Comparison of ENCODE assay signal across 8 cellular contexts in the genomic region with DNA sequence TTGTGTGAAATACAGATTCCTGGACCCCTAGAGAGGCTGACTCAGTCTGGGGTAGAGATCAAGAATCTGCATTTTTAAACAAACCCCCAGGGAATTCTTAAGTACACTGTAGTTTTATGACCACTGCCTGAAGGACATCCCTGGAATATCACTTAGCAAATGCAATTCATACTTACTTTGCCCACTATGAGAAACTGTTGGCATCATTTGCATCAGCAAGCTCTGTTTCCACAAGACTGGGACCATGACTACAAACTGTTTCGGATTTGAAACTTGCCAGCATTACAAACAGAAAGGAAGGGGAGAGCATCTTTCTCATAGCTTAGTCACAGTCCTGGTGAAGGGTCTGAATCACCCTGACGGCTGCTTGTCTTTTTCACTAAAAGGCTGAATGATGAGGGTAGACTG.
DNase-seq lines count a peak whose midpoint lies in the region; ATAC-seq and TF ChIP-seq lines count a peak whose summit lies in the region.

No MANE protein-coding gene starts in this region.

- H3K4me1 ChIP-seq in BE2C = no peaks in the 10 kb centered on the region
- H3K4me1 ChIP-seq in gastrocnemius medialis = peaks cover 10 to 25% of the 10 kb centered on the region in 2 donors

- peak overlapping the region; percentile 59 for H3K27ac Mint-ChIP-seq in activated naive CD4-positive, alpha-beta T cell treated with anti-CD3 and anti-CD28 coated beads for 36 hours

- peak; percentile 65 for DNase-seq in AG09319 (ENCODE audit: extremely low read depth, low read depth)
- DNase-seq in activated naive CD4-positive, alpha-beta T cell treated with anti-CD3 and anti-CD28 coated beads for 36 hours = peak; percentile 70
- peak; percentile 17 for DNase-seq in medulla oblongata (ENCODE audit: extremely low spot score)
- no peak for DNase-seq in caudate nucleus (lab: John Stamatoyannopoulos, UW)
- no peak for DNase-seq in NOMO-1 (lab: John Stamatoyannopoulos, UW; ENCODE audit: unreplicated experiment in 2 of 2)
- DNase-seq in BE2C = no peak
- DNase-seq in gastrocnemius medialis = no peak

- intact Hi-C loops in activated naive CD4-positive, alpha-beta T cell treated with anti-CD3 and anti-CD28 coated beads for 36 hours (cut with micrococcal nuclease) = loop anchor here (1.0 to 10.0 kb wide), 7 partner anchors 23 to 1084 kb away; a partner anchor contains a TSS
- intact Hi-C loops in gastrocnemius medialis (cut with DNase I; ENCODE audit: low total_unique reads) = no loop called here

- no peak for TF ChIP-seq POLR2A in gastrocnemius medialis (IDR thresholded peaks at IDR 0.05)

- no peak overlapping the region for H3K4me3 ChIP-seq in BE2C (ENCODE audit: low read depth, low read length)
- H3K4me3 ChIP-seq in gastrocnemius medialis = no peak overlapping the region

- in situ Hi-C loops in gastrocnemius medialis (cut with MboI; ENCODE audit: low sequenced_read_pairs in 4 of 4) = no loop called here

- H3K36me3 ChIP-seq in BE2C = no peaks in the 10 kb centered on the region
- no peaks in the 10 kb centered on the region for H3K36me3 ChIP-seq in gastrocnemius medialis

- H3K27me3 ChIP-seq in BE2C = no peaks in the 10 kb centered on the region; the same call in 1 of the 2 replicates
- no peaks in the 10 kb centered on the region for H3K27me3 ChIP-seq in gastrocnemius medialis

- TF ChIP-seq CTCF in AG09319 (IDR thresholded peaks at IDR 0.05; ENCODE audit: low read depth, low read length) (no peak), BE2C (IDR thresholded peaks at IDR 0.05; ENCODE audit: low read depth, low read length) (no peak), gastrocnemius medialis (IDR thresholded peaks at IDR 0.05 in 4 of 5, conservative IDR thresholded peaks at IDR 0.05 in 1 of 5) (no peak)

- no peaks in the 10 kb centered on the region for H3K9me3 Mint-ChIP-seq in activated naive CD4-positive, alpha-beta T cell treated with anti-CD3 and anti-CD28 coated beads for 36 hours

- peak overlapping the region; percentile 36 for H3K4me3 Mint-ChIP-seq in activated naive CD4-positive, alpha-beta T cell treated with anti-CD3 and anti-CD28 coated beads for 36 hours

- no peaks in the 10 kb centered on the region for H3K36me3 Mint-ChIP-seq in activated naive CD4-positive, alpha-beta T cell treated with anti-CD3 and anti-CD28 coated beads for 36 hours (ENCODE audit: low read depth)

- H3K27ac ChIP-seq in caudate nucleus (ENCODE audit: low read depth, low read length) (no peak overlapping the region), gastrocnemius medialis (no peak overlapping the region)

- H3K9me3 ChIP-seq in BE2C = no peaks in the 10 kb centered on the region
- no peaks in the 10 kb centered on the region for H3K9me3 ChIP-seq in gastrocnemius medialis

- peaks cover 86% of the 10 kb centered on the region for H3K4me1 Mint-ChIP-seq in activated naive CD4-positive, alpha-beta T cell treated with anti-CD3 and anti-CD28 coated beads for 36 hours (ENCODE audit: low read depth)

- CTCF ChIA-PET in activated naive CD4-positive, alpha-beta T cell treated with anti-CD3 and anti-CD28 coated beads for 36 hours (lab: Charles Lee) = interaction anchor here (1.0 to 1.1 kb wide), 2 partner anchors 51 to 64 kb away, joined by 3 to 5 read pairs; a partner anchor contains a TSS

- no peaks in the 10 kb centered on the region for H3K27me3 Mint-ChIP-seq in activated naive CD4-positive, alpha-beta T cell treated with anti-CD3 and anti-CD28 coated beads for 36 hours (ENCODE audit: low read depth)

- ATAC-seq in HG02852 (IDR thresholded peaks at IDR 0.05; ENCODE audit: unreplicated experiment) = peak; percentile 40
- ATAC-seq in gastrocnemius medialis = no peak

Comparison
In these comparisons a context has a peak if more than half of its experiments do, and no peak if none do; other contexts are left out.
1. DNase-seq: peak in AG09319 (single experiment), activated naive CD4-positive, alpha-beta T cell treated with anti-CD3 and anti-CD28 coated beads for 36 hours (single experiment) and medulla oblongata (single experiment); none in caudate nucleus (0 of 61), NOMO-1 (0 of 2), BE2C (single experiment) and gastrocnemius medialis (0 of 2).